15 cellular contexts compared by ENCODE assay signal in the genomic region with DNA sequence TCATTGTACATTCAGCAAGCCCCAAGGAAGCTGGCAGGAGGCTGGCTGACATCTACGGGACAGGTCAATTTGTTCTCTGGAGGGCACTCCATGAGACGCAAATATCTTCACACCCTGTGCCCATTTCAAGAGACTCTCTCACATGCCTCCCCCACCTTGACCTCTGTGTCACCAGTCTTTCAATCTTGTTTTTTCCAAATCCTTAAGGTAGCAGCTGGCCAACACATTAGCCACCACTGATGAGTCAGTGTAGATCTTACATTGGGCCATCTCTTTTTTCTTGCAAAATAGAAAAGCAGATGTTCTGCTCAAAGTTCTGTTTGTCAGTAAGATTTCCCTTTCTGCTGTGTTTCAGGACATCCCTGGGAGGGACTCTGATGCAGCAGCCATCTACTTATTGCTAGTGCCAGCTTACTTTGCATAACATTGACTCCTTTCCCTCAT. TPM values are rescaled to one million over a fixed set of nuclear protein-coding genes. Genes with fewer than 3 reads are reported as not detected.
A peak's percentile ranks its signal among the peaks of the same experiment; 100 is the strongest.
DNase-seq lines count a peak whose midpoint lies in the region; ATAC-seq and TF ChIP-seq lines count a peak whose summit lies in the region.
"Had no signal": no experiment of that assay in that cellular context is flagged by ENCODE, and none has a peak within 500 bp of the region (broad histone marks: within the 10 kb centered on the region; RNA-seq: fewer than 3 reads in every experiment).

No MANE protein-coding gene starts in this region.

- peaks cover 31% of the 10 kb centered on the region for H3K27me3 Mint-ChIP-seq in mesothelial cell of epicardium (ENCODE audit: low read depth)

- WGBS in heart left ventricle, 4 donors = 38 to 62% (median 50%) methylated on average over 2 of the region's 2 CpGs
- WGBS in suprapubic skin = 59% methylated on average over 2 of the region's 2 CpGs

- TF ChIP-seq CTCF in heart left ventricle (IDR thresholded peaks at IDR 0.05) = no peak
- TF ChIP-seq CTCF in suprapubic skin (IDR thresholded peaks at IDR 0.05) = no peak
- TF ChIP-seq CTCF in mesothelial cell of epicardium (IDR thresholded peaks at IDR 0.05; ENCODE audit: unreplicated experiment) = no peak

- intact Hi-C loops in heart left ventricle (cut with DNase I) = loop anchor here in 1 of 10 donors (10.0 kb wide), 1 partner anchor 61 kb away; no protein-coding TSS in a partner anchor
- intact Hi-C loops in Right ventricle myocardium inferior (cut with DNase I) = loop anchor here (2.0 kb wide), 2 partner anchors 15 to 43 kb away; no protein-coding TSS in a partner anchor

- TF ChIP-seq POLR2A in heart left ventricle (IDR thresholded peaks at IDR 0.05) = no peak
- TF ChIP-seq POLR2A in suprapubic skin (IDR thresholded peaks at IDR 0.05) = no peak

- H3K4me3 Mint-ChIP-seq in mesothelial cell of epicardium = no peak overlapping the region

- H3K4me1 Mint-ChIP-seq in mesothelial cell of epicardium = peaks cover 31% of the 10 kb centered on the region

- H3K9me3 Mint-ChIP-seq in mesothelial cell of epicardium = peaks cover 20% of the 10 kb centered on the region

- ATAC-seq in heart left ventricle (peak; percentile 21 to 37 (median 26)), Right ventricle myocardium inferior (no peak)

- peaks cover 0 to 22% (median 13%) of the 10 kb centered on the region in 12 donors for H3K9me3 ChIP-seq in heart left ventricle
- peaks cover 8% of the 10 kb centered on the region for H3K9me3 ChIP-seq in suprapubic skin

- H3K27me3 ChIP-seq in heart left ventricle = peaks cover 0 to 4% (median 0%) of the 10 kb centered on the region in 9 donors
- peaks cover 10% of the 10 kb centered on the region for H3K27me3 ChIP-seq in suprapubic skin

- no peak for TF ChIP-seq EP300 in suprapubic skin (IDR thresholded peaks at IDR 0.05)

- H3K4me1 ChIP-seq in heart left ventricle (peaks cover 4 to 48% (median 21%) of the 10 kb centered on the region in 12 donors), suprapubic skin (peaks cover 22% of the 10 kb centered on the region)

- H3K36me3 ChIP-seq in heart left ventricle (no peaks in the 10 kb centered on the region), suprapubic skin (no peaks in the 10 kb centered on the region)

- no peak overlapping the region for H3K27ac Mint-ChIP-seq in mesothelial cell of epicardium
- H3K27ac Mint-ChIP-seq: stimulated activated naive CD8-positive, alpha-beta T cell treated with anti-CD3 and anti-CD28 coated beads, Interleukin-15, Interleukin-2, amounts not matched to agents 100 ng/mL and 50 ng/mL, for 24 hours had no signal

- H3K36me3 Mint-ChIP-seq in mesothelial cell of epicardium = peaks cover 4% of the 10 kb centered on the region

- DNase-seq in heart left ventricle (no peak), Right ventricle myocardium inferior (ENCODE audit: missing footprints) (no peak), M059J (ENCODE audit: low read depth) (peak; percentile 55), fibroblast of peridontal ligament (ENCODE audit: extremely low read depth) (peak; percentile 62), suprapubic skin (ENCODE audit: low spot score in 2 of 2) (no peak), mesothelial cell of epicardium (ENCODE audit: low spot score in 2 of 2, unreplicated experiment in 2 of 2) (no peak), NCI-H2171 treated with DMSO at 0.1 percent for 48 hours (lab: John Stamatoyannopoulos, UW) (no peak)
- no peak for DNase-seq in stimulated activated CD4-positive, alpha-beta T cell treated with anti-CD3 and anti-CD28 coated beads, Interleukin-12 subunit alpha, Interleukin-12 subunit beta, amount 100 ng/mL, for 4 hours
- DNase-seq: activated CD8-positive, alpha-beta memory T cell treated with anti-CD3 and anti-CD28 coated beads, Interleukin-2, amount 50 U/mL, for 48 hours; aorta; effector memory CD4-positive, alpha-beta T cell; hypothalamus; posterior cingulate gyrus; stimulated activated CD4-positive, alpha-beta T cell treated with anti-CD3 and anti-CD28 coated beads, Interleukin-2, amount 100 ng/mL, for 48 hours had no signal

- no peak overlapping the region for H3K4me3 ChIP-seq in heart left ventricle
- no peak overlapping the region for H3K4me3 ChIP-seq in suprapubic skin

- H3K27ac ChIP-seq in heart left ventricle (no peak overlapping the region), suprapubic skin (peak overlapping the region; percentile 79)

RNA-seq across cellular contexts. Expression of a gene that starts 1.7 kb away (rescaled TPM):
- 10 to 100 TPM in 3 of 9 donors, 1 to 10 TPM in 6; 5.6 to 16.1 (median 8.6) TPM for total RNA-seq in heart left ventricle
- polyA plus RNA-seq in heart left ventricle = 1 to 10 TPM; 3.4 TPM
- 5.4 TPM for total RNA-seq in Right ventricle myocardium inferior
- total RNA-seq in M059J (2014; rRNA removed; shearing (Covaris generic)) = 13.5 and 17.5 TPM in 2 replicates
- 1 to 10 TPM; 1.6 to 5.3 (median 3.8) TPM for total RNA-seq in suprapubic skin
- 7.2 to 8.2 TPM (median 7.6 TPM) in 3 replicates for total RNA-seq in mesothelial cell of epicardium

Comparison
In these comparisons a context has a peak if more than half of its experiments do, and no peak if none do; other contexts are left out.
1. DNase-seq: peak in M059J (single experiment) and fibroblast of peridontal ligament (single experiment); none in heart left ventricle (0 of 5), Right ventricle myocardium inferior (single experiment), suprapubic skin (0 of 2), mesothelial cell of epicardium (0 of 2), NCI-H2171 treated with DMSO at 0.1 percent for 48 hours (single experiment) and stimulated activated CD4-positive, alpha-beta T cell treated with anti-CD3 and anti-CD28 coated beads, Interleukin-12 subunit alpha, Interleukin-12 subunit beta, amount 100 ng/mL, for 4 hours (single experiment).